Comparison of ENCODE assay signal across 8 cellular contexts in the genomic region with DNA sequence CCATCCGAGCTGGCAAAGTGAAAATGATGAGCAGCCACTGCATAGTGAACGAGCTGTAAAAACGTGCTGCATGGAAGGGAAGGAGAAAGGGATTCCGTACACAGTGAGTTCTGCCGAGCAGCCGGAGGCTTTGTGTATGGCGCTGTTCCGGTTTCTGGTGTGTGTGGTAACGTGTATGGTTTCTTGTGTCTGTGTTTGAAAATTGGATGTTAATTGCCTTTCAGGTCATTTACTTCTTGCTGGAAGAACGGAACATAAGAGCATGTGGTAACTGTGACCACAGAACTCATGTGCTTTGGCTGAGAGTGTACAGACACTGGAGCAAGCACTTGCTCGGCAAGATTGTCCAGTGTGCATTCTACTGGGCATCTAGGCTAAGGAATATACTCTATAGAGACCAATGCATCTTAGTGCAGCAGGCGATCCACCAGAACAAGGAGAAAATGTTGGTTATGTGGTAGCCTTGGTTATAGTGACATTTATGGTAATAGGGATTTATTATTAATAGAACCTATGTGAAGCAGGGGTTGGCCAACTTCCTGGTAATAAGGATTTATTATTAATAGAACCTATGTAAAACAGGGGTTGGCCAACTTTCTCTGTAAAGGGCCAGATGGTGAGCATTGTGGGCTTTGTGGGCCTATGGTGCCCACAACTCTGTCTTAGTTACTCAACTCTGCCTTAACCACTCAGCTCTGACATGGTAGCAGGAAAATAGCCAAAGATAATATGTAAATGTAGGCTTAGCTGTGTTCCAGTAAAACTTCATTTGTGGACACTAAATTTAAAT. TPM values are rescaled to one million over a fixed set of nuclear protein-coding genes. Genes with fewer than 3 reads are reported as not detected.
DNase-seq lines count a peak whose midpoint lies in the region; ATAC-seq, FAIRE-seq and TF ChIP-seq lines count a peak whose summit lies in the region.
"Had no signal": no experiment of that assay in that cellular context is flagged by ENCODE, and none has a peak within 500 bp of the region (broad histone marks: within the 10 kb centered on the region; RNA-seq: fewer than 3 reads in every experiment).

No MANE protein-coding gene starts in this region.

- H3K27ac Mint-ChIP-seq in stimulated activated naive B cell treated with anti-CD40 and anti-IgM and Interleukin-4, amounts not matched to agents 10 μg/mL and 1 μg/mL and 100 μg/mL, for 72 hours: peak overlapping the region; percentile 21

- H3K9me3 Mint-ChIP-seq in stimulated activated naive B cell treated with anti-CD40 and anti-IgM and Interleukin-4, amounts not matched to agents 10 μg/mL and 1 μg/mL and 100 μg/mL, for 72 hours: no peaks in the 10 kb centered on the region
- H3K9me3 Mint-ChIP-seq: nephron had no signal

- TF ChIP-seq CTCF in PC-3 (conservative IDR thresholded peaks at IDR 0.05; ENCODE audit: low read depth, low read length): no peak
- TF ChIP-seq CTCF in Peyer's patch (IDR thresholded peaks at IDR 0.05): no peak
- TF ChIP-seq CTCF in foreskin keratinocyte (conservative IDR thresholded peaks at IDR 0.05): no peak

- H3K9ac ChIP-seq in PC-3 (ENCODE audit: low read length): peak overlapping the region; percentile 44

- no peaks in the 10 kb centered on the region for H3K9me2 ChIP-seq in PC-3 (replicated peaks; ENCODE audit: low read length)

- peak; percentile 36 for DNase-seq in GM19239 (ENCODE audit: insufficient read length, low spot score)
- DNase-seq in PC-3: no peak
- peak; percentile 49 for DNase-seq in stimulated activated naive B cell treated with anti-CD40 and anti-IgM and Interleukin-4, amounts not matched to agents 10 μg/mL and 1 μg/mL and 100 μg/mL, for 72 hours
- no peak for DNase-seq in LoVo (ENCODE audit: low spot score)
- DNase-seq in Peyer's patch: no peak
- no peak for DNase-seq in foreskin keratinocyte

- H3K27ac ChIP-seq in PC-3 (ENCODE audit: low read length): peak overlapping the region; percentile 66
- H3K27ac ChIP-seq in Peyer's patch: no peak overlapping the region
- H3K27ac ChIP-seq in foreskin keratinocyte: no peak overlapping the region

- no peak for TF ChIP-seq POLR2A in Peyer's patch (IDR thresholded peaks at IDR 0.05)

- peak; percentile 85 for FAIRE-seq in GM19239 (lab: Jason Lieb, UNC)

- intact Hi-C loops in PC-3 (cut with micrococcal nuclease): no loop called here

- CTCF ChIA-PET in PC-3 (lab: Charles Lee): interaction anchor here (0.6 to 2.6 kb wide), 4 partner anchors 8 to 232 kb away, joined by 3 to 67 read pairs (median 3); no protein-coding TSS in a partner anchor

- no peak overlapping the region for H2AFZ ChIP-seq in PC-3 (ENCODE audit: low read length)

- H3K4me2 ChIP-seq in PC-3 (ENCODE audit: low read length): no peak overlapping the region

- H3K4me3 ChIP-seq in PC-3 (ENCODE audit: low read length): no peak overlapping the region
- H3K4me3 ChIP-seq in Peyer's patch: peak overlapping the region in 1 of 4 donors; percentile 14

- peaks cover 48% of the 10 kb centered on the region for H3K79me2 ChIP-seq in PC-3 (ENCODE audit: low read length)

- POLR2A ChIA-PET in PC-3 (lab: Charles Lee; ENCODE audit: unreplicated experiment): no interaction called here

- H3K4me3 Mint-ChIP-seq in stimulated activated naive B cell treated with anti-CD40 and anti-IgM and Interleukin-4, amounts not matched to agents 10 μg/mL and 1 μg/mL and 100 μg/mL, for 72 hours: peak overlapping the region; percentile 10 to 14
- H3K4me3 Mint-ChIP-seq: nephron had no signal

- ATAC-seq in HG02885 (IDR thresholded peaks at IDR 0.05; ENCODE audit: poor library complexity, unreplicated experiment): peak; percentile 52
- no peak for ATAC-seq in PC-3
- ATAC-seq in stimulated activated naive B cell treated with anti-CD40 and anti-IgM and Interleukin-4, amounts not matched to agents 10 μg/mL and 1 μg/mL and 100 μg/mL, for 72 hours (replicated peaks): peak; percentile 79
- no peak for ATAC-seq in foreskin keratinocyte

- no TSS peak for BruUV-seq in PC-3 (replicated peaks; lab: Mats Ljungman, UMichigan)

- H3K27me3 ChIP-seq in PC-3 (ENCODE audit: low read length) (no peaks in the 10 kb centered on the region), Peyer's patch (no peaks in the 10 kb centered on the region), foreskin keratinocyte (no peaks in the 10 kb centered on the region)

- H3K4me1 Mint-ChIP-seq in stimulated activated naive B cell treated with anti-CD40 and anti-IgM and Interleukin-4, amounts not matched to agents 10 μg/mL and 1 μg/mL and 100 μg/mL, for 72 hours: peaks cover 38 to 51% of the 10 kb centered on the region in 2 donors

- H3K9me3 ChIP-seq in PC-3 (ENCODE audit: low read length): no peaks in the 10 kb centered on the region
- no peaks in the 10 kb centered on the region for H3K9me3 ChIP-seq in Peyer's patch

- peaks cover 0 to 1% of the 10 kb centered on the region in 2 donors for H3K36me3 Mint-ChIP-seq in stimulated activated naive B cell treated with anti-CD40 and anti-IgM and Interleukin-4, amounts not matched to agents 10 μg/mL and 1 μg/mL and 100 μg/mL, for 72 hours

- peaks cover 6% of the 10 kb centered on the region for H3F3A ChIP-seq in PC-3 (ENCODE audit: low read length, unreplicated experiment)

- peaks cover 21 to 23% of the 10 kb centered on the region in 2 donors for H3K27me3 Mint-ChIP-seq in stimulated activated naive B cell treated with anti-CD40 and anti-IgM and Interleukin-4, amounts not matched to agents 10 μg/mL and 1 μg/mL and 100 μg/mL, for 72 hours

- peaks cover 37% of the 10 kb centered on the region for H3K4me1 ChIP-seq in PC-3 (ENCODE audit: insufficient read depth, low read length)
- H3K4me1 ChIP-seq in Peyer's patch: no peaks in the 10 kb centered on the region
- no peaks in the 10 kb centered on the region for H3K4me1 ChIP-seq in foreskin keratinocyte

- H3K36me3 ChIP-seq in PC-3 (ENCODE audit: low read depth, low read length): peaks cover 22% of the 10 kb centered on the region
- peaks cover 0 to 11% (median 0%) of the 10 kb centered on the region in 3 donors for H3K36me3 ChIP-seq in Peyer's patch

- H4K20me1 ChIP-seq in PC-3 (ENCODE audit: low read length): no peaks in the 10 kb centered on the region

RNA-seq across cellular contexts. Expression of a gene that starts 49.2 kb away (rescaled TPM):
- total RNA-seq in PC-3 (2014; rRNA removed) (82.1 and 110 TPM in 2 replicates), Peyer's patch (100 to 1,000 TPM in 3 of 4 donors, 10 to 100 TPM in 1; 31.4 to 152 (median 123) TPM), foreskin keratinocyte (0.04 and 0.07 TPM in 2 replicates)
- polyA plus RNA-seq in foreskin keratinocyte: 0.03 and 0.09 TPM in 2 replicates

Comparison
In these comparisons a context has a peak if more than half of its experiments do, and no peak if none do; other contexts are left out.
1. DNase-seq: peak in GM19239 (single experiment) and stimulated activated naive B cell treated with anti-CD40 and anti-IgM and Interleukin-4, amounts not matched to agents 10 μg/mL and 1 μg/mL and 100 μg/mL, for 72 hours (single experiment); none in PC-3 (single experiment), LoVo (single experiment), Peyer's patch (0 of 3) and foreskin keratinocyte (0 of 2).
2. ATAC-seq: peak in HG02885 (single experiment) and stimulated activated naive B cell treated with anti-CD40 and anti-IgM and Interleukin-4, amounts not matched to agents 10 μg/mL and 1 μg/mL and 100 μg/mL, for 72 hours (2 of 2); none in PC-3 (single experiment) and foreskin keratinocyte (single experiment).
3. RNA of a gene that starts 49.2 kb away (total RNA-seq): 31.4 to 152 TPM in Peyer's patch and 82.1 to 110 TPM in PC-3; 0.04 to 0.07 TPM in foreskin keratinocyte; every median in the first group is over 10 times any median in the second.